Comparison of ENCODE assay signal across 19 cellular contexts in genomic region chr13:35014606-35015005, GRCh38.
A peak's percentile ranks its signal among the peaks of the same experiment; 100 is the strongest.
DNase-seq lines count a peak whose midpoint lies in the region; ATAC-seq and TF ChIP-seq lines count a peak whose summit lies in the region.
"Had no signal": no experiment of that assay in that cellular context is flagged by ENCODE, and none has a peak within 500 bp of the region (broad histone marks: within the 10 kb centered on the region; RNA-seq: fewer than 3 reads in every experiment).

No MANE protein-coding gene starts in this region.

- CTCF ChIA-PET in WTC11 (lab: Charles Lee): interaction anchor here (1.3 kb wide), 1 partner anchor 181 kb away, joined by 3 read pairs; no protein-coding TSS in a partner anchor

- no peak overlapping the region for H4K91ac ChIP-seq in neuronal stem cell (ENCODE audit: low read depth, low read length, poor library complexity)

- H3K27ac ChIP-seq in GM23338 (ENCODE audit: low read depth) (no peak overlapping the region), neuronal stem cell (replicated peaks; ENCODE audit: low read length) (no peak overlapping the region)

- H3K36me3 Mint-ChIP-seq in GM23338 (ENCODE audit: low read depth): peaks cover 6% of the 10 kb centered on the region; the same call in 1 of the 3 replicates
- H3K36me3 Mint-ChIP-seq in WTC11: peaks cover 4% of the 10 kb centered on the region; the same call in 1 of the 2 replicates
- no peaks in the 10 kb centered on the region for H3K36me3 Mint-ChIP-seq in osteocyte (ENCODE audit: unreplicated experiment)
- H3K36me3 Mint-ChIP-seq: CD4-positive, CD25-positive, alpha-beta regulatory T cell had no signal

- H3K14ac ChIP-seq in neuronal stem cell (ENCODE audit: low read length): no peak overlapping the region

- peak; percentile 87 for ATAC-seq in GM23338
- ATAC-seq in WTC11: peak; percentile 83
- ATAC-seq in GM18858 (IDR thresholded peaks at IDR 0.05; ENCODE audit: unreplicated experiment): no peak
- ATAC-seq in GM21390 (IDR thresholded peaks at IDR 0.05; ENCODE audit: unreplicated experiment): no peak
- ATAC-seq: HCT116 had no signal

- no peak overlapping the region for H3K27ac Mint-ChIP-seq in GM23338
- H3K27ac Mint-ChIP-seq in WTC11: no peak overlapping the region; the same call in 1 of the 2 replicates
- no peak overlapping the region for H3K27ac Mint-ChIP-seq in osteocyte (ENCODE audit: unreplicated experiment)
- H3K27ac Mint-ChIP-seq: CD4-positive, CD25-positive, alpha-beta regulatory T cell had no signal

- H3K4me1 Mint-ChIP-seq in GM23338 (peaks cover 37% of the 10 kb centered on the region), WTC11 (peaks cover 26% of the 10 kb centered on the region), osteocyte (ENCODE audit: unreplicated experiment) (peaks cover 4% of the 10 kb centered on the region)

- H2BK120ac ChIP-seq in neuronal stem cell (ENCODE audit: low read depth, low read length): no peak overlapping the region

- H3K18ac ChIP-seq in neuronal stem cell (ENCODE audit: low read length): peak overlapping the region; percentile 15

- H3K4me2 ChIP-seq in GM23338 (no peak overlapping the region), neuronal stem cell (ENCODE audit: insufficient read depth, low read length, poor library complexity, severe bottlenecking) (no peak overlapping the region)

- H3K27me3 Mint-ChIP-seq in GM23338 (ENCODE audit: insufficient read depth, low read depth, poor library complexity) (no peaks in the 10 kb centered on the region), WTC11 (ENCODE audit: low read depth) (no peaks in the 10 kb centered on the region), osteocyte (ENCODE audit: unreplicated experiment) (no peaks in the 10 kb centered on the region)
- H3K27me3 Mint-ChIP-seq: CD4-positive, CD25-positive, alpha-beta regulatory T cell had no signal

- H3K4me1 ChIP-seq in GM23338 (ENCODE audit: insufficient read depth) (peaks cover 8% of the 10 kb centered on the region; the same call in 1 of the 2 replicates), neuronal stem cell (ENCODE audit: control insufficient read depth in 2 of 2, insufficient read depth in 1 of 2, low read depth in 1 of 2, low read length in 2 of 2) (peaks cover 4 to 10% of the 10 kb centered on the region in 2 donors)

- peak; percentile 10 for DNase-seq in NCI-H748 (lab: John Stamatoyannopoulos, UW; ENCODE audit: unreplicated experiment)
- DNase-seq in NCI-H748 treated with DMSO at 0.1 percent for 48 hours (lab: John Stamatoyannopoulos, UW): no peak
- DNase-seq in GM23338 (ENCODE audit: low spot score): no peak
- DNase-seq in WTC11 (ENCODE audit: low spot score): peak; percentile 15
- no peak for DNase-seq in neuronal stem cell (ENCODE audit: low spot score)
- DNase-seq in osteocyte (ENCODE audit: extremely low spot score, unreplicated experiment): no peak
- DNase-seq: AML-193; Calu3; CD4-positive, CD25-positive, alpha-beta regulatory T cell; KBM-7; NCI-H1048; NCI-H187; NCI-H2227 treated with DMSO at 0.1 percent for 48 hours; NCI-H526 treated with DMSO at 0.1 percent for 48 hours; SIG-M5; T-helper 2 cell had no signal

- no peak overlapping the region for H2BK12ac ChIP-seq in neuronal stem cell (ENCODE audit: low read length)

- H4K20me1 ChIP-seq in GM23338 (replicated peaks; ENCODE audit: insufficient read depth): peaks cover 14% of the 10 kb centered on the region; the same call in 1 of the 2 replicates

- H3F3A ChIP-seq in GM23338 (replicated peaks; ENCODE audit: low read depth): no peaks in the 10 kb centered on the region

- H3K79me1 ChIP-seq in neuronal stem cell (ENCODE audit: low read depth, low read length): peaks cover 2% of the 10 kb centered on the region

- H2AK5ac ChIP-seq in neuronal stem cell (ENCODE audit: low read depth, low read length): no peak overlapping the region

- H3K4me3 ChIP-seq in GM23338 (no peak overlapping the region), neuronal stem cell (ENCODE audit: low read length in 2 of 2) (peak overlapping the region in 1 of 2 donors; percentile 13)

- H3K79me2 ChIP-seq in GM23338 (replicated peaks; ENCODE audit: insufficient read depth): peaks cover 77% of the 10 kb centered on the region

- H3K27me3 ChIP-seq in GM23338 (ENCODE audit: insufficient read depth): no peaks in the 10 kb centered on the region
- no peaks in the 10 kb centered on the region for H3K27me3 ChIP-seq in neuronal stem cell (ENCODE audit: control insufficient read depth in 3 of 3, insufficient read depth in 3 of 3, low read depth in 1 of 3, low read length in 3 of 3)

- H3K9ac ChIP-seq in neuronal stem cell (ENCODE audit: low read depth, low read length, poor library complexity): no peak overlapping the region

- H2AFZ ChIP-seq in GM23338 (no peak overlapping the region), neuronal stem cell (ENCODE audit: low read length) (no peak overlapping the region)

- H3K36me3 ChIP-seq in GM23338 (ENCODE audit: insufficient read depth) (no peaks in the 10 kb centered on the region), neuronal stem cell (replicated peaks in 1 of 2; ENCODE audit: control insufficient read depth in 2 of 2, insufficient read depth in 2 of 2, low read length in 2 of 2) (no peaks in the 10 kb centered on the region)

- no peaks in the 10 kb centered on the region for H3K9me3 Mint-ChIP-seq in GM23338
- peaks cover 6% of the 10 kb centered on the region for H3K9me3 Mint-ChIP-seq in WTC11
- H3K9me3 Mint-ChIP-seq in osteocyte (ENCODE audit: unreplicated experiment): no peaks in the 10 kb centered on the region

- no peak overlapping the region for H3K4ac ChIP-seq in neuronal stem cell (ENCODE audit: low read length)

- no peak overlapping the region for H4K8ac ChIP-seq in neuronal stem cell (ENCODE audit: low read depth, low read length)

- no peaks in the 10 kb centered on the region for H3K9me2 ChIP-seq in GM23338 (ENCODE audit: insufficient read depth)

- no peak overlapping the region for H3K4me3 Mint-ChIP-seq in GM23338
- no peak overlapping the region for H3K4me3 Mint-ChIP-seq in WTC11
- no peak overlapping the region for H3K4me3 Mint-ChIP-seq in osteocyte (ENCODE audit: unreplicated experiment)
- H3K4me3 Mint-ChIP-seq: CD4-positive, CD25-positive, alpha-beta regulatory T cell had no signal

- no peak overlapping the region for H2BK5ac ChIP-seq in neuronal stem cell (ENCODE audit: low read length)

- H3K9me3 ChIP-seq in neuronal stem cell (replicated peaks in 1 of 2; ENCODE audit: control insufficient read depth in 2 of 2, insufficient read depth in 1 of 2, low read depth in 1 of 2, low read length in 2 of 2): no peaks in the 10 kb centered on the region

- POLR2A ChIA-PET in WTC11 (lab: Charles Lee): no interaction called here

- no peak overlapping the region for H2BK15ac ChIP-seq in neuronal stem cell (ENCODE audit: low read length)

- no peak overlapping the region for H3K23ac ChIP-seq in neuronal stem cell (ENCODE audit: low read depth, low read length, poor library complexity)

- WGBS in neuronal stem cell (ENCODE audit: extremely low coverage in 2 of 2, insufficient read length in 2 of 2, insufficient replicate concordance in 1 of 2), 2 donors: no CpG with 5 or more reads among the region's 3 CpGs

- no peak for TF ChIP-seq CTCF in GM23338 (conservative IDR thresholded peaks at IDR 0.05; ENCODE audit: low read depth in 2 of 2)
- no peak for TF ChIP-seq CTCF in WTC11 (IDR thresholded peaks at IDR 0.05)
- no peak for TF ChIP-seq CTCF in osteocyte (IDR thresholded peaks at IDR 0.05)

TF ChIP-seq in WTC11, 78 proteins besides CTCF, POLR2A, EP300 and RAD21:
- TF ChIP-seq ZBTB21 (CRISPR knock-in tag; IDR thresholded peaks at IDR 0.05; ENCODE audit: borderline replicate concordance) (0 out of 2 replicates have a peak, but pooled peaks have one; percentile 14), ZNF232 (CRISPR knock-in tag; IDR thresholded peaks at IDR 0.05) (no peak)

Comparison
In these comparisons a context has a peak if more than half of its experiments do, and no peak if none do; other contexts are left out.
1. DNase-seq: peak in NCI-H748 (single experiment) and WTC11 (single experiment); none in NCI-H748 treated with DMSO at 0.1 percent for 48 hours (single experiment), GM23338 (single experiment), neuronal stem cell (single experiment) and osteocyte (single experiment).
2. ATAC-seq: peak in GM23338 (single experiment) and WTC11 (single experiment); none in GM18858 (single experiment) and GM21390 (single experiment).